In the genomic region with DNA sequence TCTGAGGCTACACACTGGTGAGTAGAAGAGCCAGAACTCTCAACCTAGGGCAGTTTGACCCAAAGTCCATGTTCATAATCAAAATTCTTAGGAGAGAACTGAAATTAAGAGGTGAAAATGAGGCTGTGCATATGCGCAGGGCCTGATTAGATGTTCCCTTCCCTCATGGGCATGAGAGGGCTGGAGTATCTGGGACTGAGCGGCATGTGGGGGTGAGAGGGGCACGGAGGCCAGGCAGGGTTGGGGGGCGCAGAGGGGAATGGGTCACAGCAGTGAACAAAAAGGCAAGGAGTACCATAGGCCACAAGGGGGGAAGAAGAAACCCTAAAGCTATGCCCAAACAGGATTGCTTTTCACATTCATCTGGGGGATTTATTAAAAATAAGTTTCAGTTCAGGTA, we compare ENCODE assay signal across 8 cellular contexts.
"Had no signal": no experiment of that assay in that cellular context is flagged by ENCODE, and none has a peak within 500 bp of the region (broad histone marks: within the 10 kb centered on the region; RNA-seq: fewer than 3 reads in every experiment).

No MANE protein-coding gene starts in this region.

- H3K4me3 ChIP-seq: GM23248, HAP-1, K562 had no signal

- H3K9me3 ChIP-seq: HAP-1 had no signal

- H3K9me3 Mint-ChIP-seq: HFFc6 had no signal

- ATAC-seq: HCT116, K562 had no signal

- H3K36me3 ChIP-seq: HAP-1 had no signal

- DNase-seq: GM23248, H7, HFFc6, IMR-90 had no signal

- FAIRE-seq: HTR-8/SVneo, K562 had no signal

- H3K27ac Mint-ChIP-seq: HFFc6 had no signal

- H2AFZ ChIP-seq: GM23248 had no signal

- H3K4me3 Mint-ChIP-seq: HFFc6 had no signal

- H3K9ac ChIP-seq: GM23248 had no signal

- H3K27ac ChIP-seq: GM23248 had no signal
